10 cellular contexts compared by ENCODE assay signal in genomic region chr18:710418-711300, GRCh38. TPM values are rescaled to one million over a fixed set of nuclear protein-coding genes. Genes with fewer than 3 reads are reported as not detected.
DNase-seq lines count a peak whose midpoint lies in the region; ATAC-seq, FAIRE-seq and TF ChIP-seq lines count a peak whose summit lies in the region.
"Had no signal": no experiment of that assay in that cellular context is flagged by ENCODE, and none has a peak within 500 bp of the region (broad histone marks: within the 10 kb centered on the region; RNA-seq: fewer than 3 reads in every experiment).

No MANE protein-coding gene starts in this region.

- no peaks in the 10 kb centered on the region for H3K9me3 ChIP-seq in DOHH2 (ENCODE audit: control insufficient read depth, insufficient read depth, low read length)
- H3K9me3 ChIP-seq in adrenal gland (replicated peaks in 1 of 3): no peaks in the 10 kb centered on the region

- no peak for FAIRE-seq in GM12891 (lab: Jason Lieb, UNC)
- FAIRE-seq: bronchial epithelial cell, small intestine had no signal

- H3K4me3 Mint-ChIP-seq in dendritic cell treated with granulocyte-macrophage colony-stimulating factor and Interleukin-4, amounts not matched to agents 40 ng/mL and 50 ng/mL, for 4 days: no peak overlapping the region
- peak overlapping the region; percentile 80 for H3K4me3 Mint-ChIP-seq in osteocyte (ENCODE audit: unreplicated experiment)

- TF ChIP-seq POLR2A in NB4 (IDR thresholded peaks at IDR 0.05; ENCODE audit: extremely low read depth, insufficient read length): no peak
- no peak for TF ChIP-seq POLR2A in GM12891 (IDR thresholded peaks at IDR 0.05; ENCODE audit: low read depth, low read length)
- no peak for TF ChIP-seq POLR2A in adrenal gland (IDR thresholded peaks at IDR 0.05)

- H3K27me3 Mint-ChIP-seq in dendritic cell treated with granulocyte-macrophage colony-stimulating factor and Interleukin-4, amounts not matched to agents 40 ng/mL and 50 ng/mL, for 4 days: peaks cover 19% of the 10 kb centered on the region
- H3K27me3 Mint-ChIP-seq in osteocyte (ENCODE audit: unreplicated experiment): no peaks in the 10 kb centered on the region

- H4K20me1 ChIP-seq in DOHH2 (ENCODE audit: control insufficient read depth, insufficient read depth, low read depth, low read length): no peaks in the 10 kb centered on the region

- peaks cover 30% of the 10 kb centered on the region for H3K4me1 ChIP-seq in DOHH2 (ENCODE audit: control insufficient read depth, low read length)
- peaks cover 0 to 3% of the 10 kb centered on the region in 2 donors for H3K4me1 ChIP-seq in adrenal gland (replicated peaks in 1 of 2)

- peaks cover 18% of the 10 kb centered on the region for H3K4me1 Mint-ChIP-seq in dendritic cell treated with granulocyte-macrophage colony-stimulating factor and Interleukin-4, amounts not matched to agents 40 ng/mL and 50 ng/mL, for 4 days (ENCODE audit: low read depth)
- peaks cover 23% of the 10 kb centered on the region for H3K4me1 Mint-ChIP-seq in osteocyte (ENCODE audit: unreplicated experiment)

- DNase-seq in NB4 (ENCODE audit: low read depth): no peak
- no peak for DNase-seq in osteocyte (ENCODE audit: extremely low spot score, unreplicated experiment)
- DNase-seq in activated gamma-delta T cell treated with Interleukin-2 at 50 U/mL for 16 hours: no peak
- DNase-seq in GM12891 (ENCODE audit: insufficient read length, low spot score): no peak
- no peak for DNase-seq in adrenal gland

- no peaks in the 10 kb centered on the region for H3K9me3 Mint-ChIP-seq in dendritic cell treated with granulocyte-macrophage colony-stimulating factor and Interleukin-4, amounts not matched to agents 40 ng/mL and 50 ng/mL, for 4 days
- H3K9me3 Mint-ChIP-seq in osteocyte (ENCODE audit: unreplicated experiment): peaks cover 7% of the 10 kb centered on the region

- 73 to 79% (median 77%) methylated on average over 3 of the region's 3 CpGs for WGBS in adrenal gland, 4 donors

- no peaks in the 10 kb centered on the region for H3K9me2 ChIP-seq in DOHH2 (replicated peaks; ENCODE audit: control insufficient read depth, low read length)

- H3K36me3 Mint-ChIP-seq in dendritic cell treated with granulocyte-macrophage colony-stimulating factor and Interleukin-4, amounts not matched to agents 40 ng/mL and 50 ng/mL, for 4 days (ENCODE audit: low read depth): peaks cover 27% of the 10 kb centered on the region
- H3K36me3 Mint-ChIP-seq in osteocyte (ENCODE audit: unreplicated experiment): peaks cover 2% of the 10 kb centered on the region

- H3K27ac ChIP-seq in DOHH2 (ENCODE audit: low read depth, low read length) (no peak overlapping the region), adrenal gland (peak overlapping the region in 1 of 5 donors; percentile 92)

- H3K36me3 ChIP-seq in DOHH2 (ENCODE audit: control insufficient read depth, low read length) (peaks cover 16% of the 10 kb centered on the region), adrenal gland (replicated peaks in 1 of 2) (peaks cover 0 to under 1% of the 10 kb centered on the region in 2 donors)

- H3K27ac Mint-ChIP-seq in dendritic cell treated with granulocyte-macrophage colony-stimulating factor and Interleukin-4, amounts not matched to agents 40 ng/mL and 50 ng/mL, for 4 days: peak overlapping the region; percentile 80
- H3K27ac Mint-ChIP-seq in osteocyte (ENCODE audit: unreplicated experiment): peak overlapping the region; percentile 84

- H3F3A ChIP-seq in DOHH2 (ENCODE audit: control insufficient read depth, insufficient read depth): no peaks in the 10 kb centered on the region

- H3K4me3 ChIP-seq in DOHH2 (ENCODE audit: low read length) (peak overlapping the region; percentile 85), NB4 (ENCODE audit: low read depth, low read length) (peak overlapping the region; percentile 75), adrenal gland (peak overlapping the region in 2 of 4 donors; percentile 55 to 70)

- intact Hi-C loops in dendritic cell treated with granulocyte-macrophage colony-stimulating factor and Interleukin-4, amounts not matched to agents 40 ng/mL and 50 ng/mL, for 4 days (cut with micrococcal nuclease): loop anchor here (5.0 to 10.0 kb wide), 2 partner anchors 88 to 446 kb away; partner anchors contain the start of gene THOC1
- intact Hi-C loops in adrenal gland (cut with DNase I): no loop called here

- H3K79me2 ChIP-seq in DOHH2 (ENCODE audit: control insufficient read depth, low read length): peaks cover 47% of the 10 kb centered on the region

- no peak for ATAC-seq in HG03520 (IDR thresholded peaks at IDR 0.05; ENCODE audit: unreplicated experiment)

- TF ChIP-seq CTCF in DOHH2 (IDR thresholded peaks at IDR 0.05; ENCODE audit: low read depth, low read length, poor library complexity, severe bottlenecking) (no peak), NB4 (IDR thresholded peaks at IDR 0.05; ENCODE audit: low read depth, low read length) (no peak), osteocyte (IDR thresholded peaks at IDR 0.05) (no peak), adrenal gland (IDR thresholded peaks at IDR 0.05) (no peak)

- H3K4me2 ChIP-seq in DOHH2 (ENCODE audit: low read length): peak overlapping the region; percentile 84

- H3K27me3 ChIP-seq in DOHH2 (ENCODE audit: control insufficient read depth, low read length) (peaks cover 8% of the 10 kb centered on the region; the same call in 1 of the 2 replicates), adrenal gland (no peaks in the 10 kb centered on the region)

TF ChIP-seq in GM12891, 5 proteins besides CTCF, POLR2A, EP300 and RAD21:
- no peak for TF ChIP-seq TAF1 (IDR thresholded peaks at IDR 0.05; ENCODE audit: low read depth, low read length)
- no peak for TF ChIP-seq SPI1 (IDR thresholded peaks at IDR 0.05; ENCODE audit: low read depth, low read length)
- no peak for TF ChIP-seq POU2F2 (IDR thresholded peaks at IDR 0.05; ENCODE audit: low read depth, low read length)
- no peak for TF ChIP-seq PAX5 (IDR thresholded peaks at IDR 0.05; ENCODE audit: insufficient read depth, low read length, severe bottlenecking)
- no peak for TF ChIP-seq POLR2AphosphoS5 (IDR thresholded peaks at IDR 0.05; ENCODE audit: low read depth, low read length)

RNA-seq across cellular contexts. Expression of gene ENOSF1, which starts 1.8 kb away (rescaled TPM):
- 22.3 and 25.0 TPM in 2 replicates for total RNA-seq in osteocyte
- 27.7 TPM for polyA plus RNA-seq in GM12891 (2012; ENCODE audit: low read depth, missing spikeins)
- 100 to 1,000 TPM in 3 of 8 donors, 10 to 100 TPM in 5; 50.8 to 137 (median 80.8) TPM for total RNA-seq in adrenal gland
- 100 to 1,000 TPM in 2 of 3 donors, 10 to 100 TPM in 1; 67.1 to 196 (median 195) TPM for polyA plus RNA-seq in adrenal gland

RNA-seq across cellular contexts. Expression of gene TYMS, which starts 53.2 kb away (rescaled TPM):
- total RNA-seq in osteocyte (31.0 and 35.7 TPM in 2 replicates), adrenal gland (1 to 10 TPM in 7 of 8 donors, not detected in 1; 2.9 to 5.8 (median 3.8) TPM)
- 210 TPM for polyA plus RNA-seq in GM12891 (2012; ENCODE audit: low read depth, missing spikeins)
- 1 to 10 TPM in 2 of 3 donors, under 1 TPM in 1; 0.32 to 7.1 (median 1.1) TPM for polyA plus RNA-seq in adrenal gland
